In the genomic region with DNA sequence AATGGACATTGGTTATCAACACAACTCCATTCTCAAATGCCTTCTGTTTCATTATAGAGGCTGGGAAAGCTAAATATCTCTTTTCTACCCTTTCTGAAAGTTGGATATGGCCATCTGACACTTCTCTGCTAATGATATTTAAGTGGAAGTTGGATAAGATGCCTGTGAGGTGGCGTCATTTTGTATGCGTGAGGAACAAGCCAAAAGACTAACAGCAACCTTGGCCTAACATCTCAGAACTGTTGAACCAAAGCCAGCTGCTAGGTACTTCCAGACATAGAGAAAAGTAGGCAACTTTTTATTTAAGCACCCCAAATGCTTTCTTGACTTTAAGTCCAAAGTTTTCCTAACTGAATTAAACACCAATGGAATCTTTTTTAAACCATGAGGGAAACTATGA, we compare ENCODE assay signal across 27 cellular contexts.
"Had no signal": no experiment of that assay in that cellular context is flagged by ENCODE, and none has a peak within 500 bp of the region (broad histone marks: within the 10 kb centered on the region; RNA-seq: fewer than 3 reads in every experiment).

No MANE protein-coding gene starts in this region.

- H3K4me3 ChIP-seq: breast epithelium, Peyer's patch, SJCRH30 had no signal

- H3K27me3 ChIP-seq: breast epithelium, Peyer's patch, SJCRH30 had no signal

- ATAC-seq: activated T-cell treated with anti-CD3 and anti-CD28 coated beads, Interleukin-2, amount 50 U/mL, for 72 hours had no signal

- H3K9ac ChIP-seq: SK-N-SH had no signal

- H3K27ac ChIP-seq: breast epithelium, Peyer's patch, RWPE1, SJCRH30, VCaP had no signal

- H3K4me1 ChIP-seq: breast epithelium, Peyer's patch had no signal

- DNase-seq: activated CD4-positive, alpha-beta memory T cell treated with anti-CD3 and anti-CD28 coated beads for 36 hours; activated CD4-positive, alpha-beta T cell treated with anti-CD3 and anti-CD28 coated beads, Interleukin-2, amount 10 ng/mL, durations not matched to agents 7 days and 5 days; activated CD4-positive, CD25-positive, alpha-beta regulatory T cell; activated gamma-delta T cell treated with Interleukin-2 at 50 U/mL for 16 hours; activated naive CD4-positive, alpha-beta T cell treated with anti-CD3 and anti-CD28 coated beads, Interleukin-2, amount 10 ng/mL, durations not matched to agents 7 days and 5 days; activated naive CD8-positive, alpha-beta T cell treated with anti-CD3 and anti-CD28 coated beads for 36 hours; activated T-cell treated with anti-CD3 and anti-CD28 coated beads, Interleukin-2, amount 50 U/mL, for 72 hours; central memory CD4-positive, alpha-beta T cell; KG1; MV-4-11; NCI-H1092 treated with DMSO at 0.1 percent for 48 hours; NCI-H1417 treated with DMSO at 0.1 percent for 48 hours; NCI-H1694; NCI-H2029 treated with DMSO at 0.1 percent for 48 hours; NCI-H2227 treated with DMSO at 0.1 percent for 48 hours; NCI-H510A; NCI-H526 treated with DMSO at 0.1 percent for 48 hours; NCI-H82; NK-92 treated with Interleukin-12 subunit alpha and Interleukin-12 subunit beta, amount 100 ng/mL, for 24 hours; Peyer's patch; Right ventricle myocardium superior; SJCRH30; SK-N-SH; T-helper 1 cell had no signal

- H3K9me3 ChIP-seq: breast epithelium, Peyer's patch, SK-N-SH had no signal

- H3K4me2 ChIP-seq: SK-N-SH had no signal

- H3K36me3 ChIP-seq: breast epithelium, Peyer's patch, SJCRH30 had no signal
